ENCODE assay signal across 8 cellular contexts in genomic region chr11:107858217-107859070, GRCh38. TPM values are rescaled to one million over a fixed set of nuclear protein-coding genes. Genes with fewer than 3 reads are reported as not detected.
A peak's percentile ranks its signal among the peaks of the same experiment; 100 is the strongest.
DNase-seq lines count a peak whose midpoint lies in the region; ATAC-seq and TF ChIP-seq lines count a peak whose summit lies in the region.

SLC35F2 (minus strand) TSS chr11:107858787; CDS start chr11:107858767, 20 bp downstream.

- peak within 1 kb of the TSS; percentile 84 for H3K4me3 Mint-ChIP-seq in dendritic cell treated with granulocyte-macrophage colony-stimulating factor and Interleukin-4, amounts not matched to agents 40 ng/mL and 50 ng/mL, for 4 days

- H3K9me3 Mint-ChIP-seq in dendritic cell treated with granulocyte-macrophage colony-stimulating factor and Interleukin-4, amounts not matched to agents 40 ng/mL and 50 ng/mL, for 4 days: no peaks in the 10 kb centered on the region

- H3K27ac Mint-ChIP-seq in dendritic cell treated with granulocyte-macrophage colony-stimulating factor and Interleukin-4, amounts not matched to agents 40 ng/mL and 50 ng/mL, for 4 days: peak within 1 kb of the TSS; percentile 56

- no peak for TF ChIP-seq CTCF in lower leg skin (IDR thresholded peaks at IDR 0.05)

- DNase-seq in AG08396 (ENCODE audit: low spot score): peak; percentile 75
- DNase-seq in NCI-H345 treated with DMSO at 0.1 percent for 48 hours (lab: John Stamatoyannopoulos, UW; ENCODE audit: unreplicated experiment): peak; percentile 70
- DNase-seq in activated CD4-positive, CD25-positive, alpha-beta regulatory T cell treated with anti-CD3 and anti-CD28 coated beads, Interleukin-2, amount 50 U/mL, for 72 hours: peak; percentile 75
- DNase-seq in lower leg skin (ENCODE audit: low spot score in 2 of 2): peak; percentile 30 to 92
- DNase-seq in stimulated activated CD4-positive, alpha-beta T cell treated with anti-CD3 and anti-CD28 coated beads, Interleukin-4, amount 100 ng/mL, for 48 hours (ENCODE audit: low read depth in 2 of 2): peak; percentile 63 to 69

- H3K36me3 Mint-ChIP-seq in dendritic cell treated with granulocyte-macrophage colony-stimulating factor and Interleukin-4, amounts not matched to agents 40 ng/mL and 50 ng/mL, for 4 days (ENCODE audit: low read depth): no peaks in the 10 kb centered on the region

- intact Hi-C loops in dendritic cell treated with granulocyte-macrophage colony-stimulating factor and Interleukin-4, amounts not matched to agents 40 ng/mL and 50 ng/mL, for 4 days (cut with micrococcal nuclease): no loop called here
- intact Hi-C loops in lower leg skin (cut with DNase I; ENCODE audit: low total_unique reads): no loop called here

- ATAC-seq in GM18909 (IDR thresholded peaks at IDR 0.05; ENCODE audit: poor library complexity, unreplicated experiment): peak; percentile 91
- ATAC-seq in HG03135 (IDR thresholded peaks at IDR 0.05; ENCODE audit: unreplicated experiment): peak; percentile 95

- peak within 1 kb of the TSS; percentile 88 for H3K4me3 ChIP-seq in lower leg skin (ENCODE audit: low read depth, poor library complexity, severe bottlenecking)

- TF ChIP-seq POLR2A in lower leg skin (IDR thresholded peaks at IDR 0.05): no peak

- peaks cover 31% of the 10 kb centered on the region for H3K27me3 Mint-ChIP-seq in dendritic cell treated with granulocyte-macrophage colony-stimulating factor and Interleukin-4, amounts not matched to agents 40 ng/mL and 50 ng/mL, for 4 days

- peaks cover 22% of the 10 kb centered on the region for H3K4me1 Mint-ChIP-seq in dendritic cell treated with granulocyte-macrophage colony-stimulating factor and Interleukin-4, amounts not matched to agents 40 ng/mL and 50 ng/mL, for 4 days (ENCODE audit: low read depth)

- WGBS in lower leg skin, 2 donors: 1 to 3% methylated on average over 24 to 43 of the region's 73 CpGs

RNA-seq across cellular contexts. Expression of gene SLC35F2, which starts in this region (rescaled TPM):
- total RNA-seq in lower leg skin: 10 to 100 TPM; 32.7 to 51.7 (median 42.0) TPM

Comparison
In these comparisons a context has a peak if more than half of its experiments do, and no peak if none do; other contexts are left out.
1. Peak in every context shown above with its lines: DNase-seq, ATAC-seq and H3K4me3 ChIP-seq.